In genomic region chr9:35650341-35651158, GRCh38 we compare ENCODE assay signal across 1 cellular context.
TF ChIP-seq lines count a peak whose summit lies in the region.

Gene SIT1, minus strand, starts transcription at chr9:35650931. Its CDS starts 78 bp downstream, at chr9:35650853.

TF ChIP-seq in GM12878, 131 proteins besides CTCF, POLR2A, EP300 and RAD21 (continued from another document):
- TF ChIP-seq GATAD2B (conservative IDR thresholded peaks at IDR 0.05; ENCODE audit: low read depth) (peak; percentile 50; the same call in 1 of the 2 replicates), ZBED1 (IDR thresholded peaks at IDR 0.05; ENCODE audit: borderline replicate concordance) (no peak; the same call in 1 of the 2 replicates), TCF3 (IDR thresholded peaks at IDR 0.05; ENCODE audit: borderline replicate concordance, insufficient read depth, low read depth, low read length) (0 out of 2 replicates have a peak, but pooled peaks have one; percentile 10), BCL11A (IDR thresholded peaks at IDR 0.05; ENCODE audit: low read depth, low read length) (no peak), EGR1 (IDR thresholded peaks at IDR 0.05; ENCODE audit: borderline replicate concordance in 1 of 2, low read depth in 2 of 2, low read length in 2 of 2) (0 out of 3 replicates have a peak, but pooled peaks of 1 of the 2 experiments have one; percentile 21), ZNF24 (IDR thresholded peaks at IDR 0.05) (no peak), CREM (IDR thresholded peaks at IDR 0.05; ENCODE audit: low read depth) (no peak), ZNF274 (IDR thresholded peaks at IDR 0.05; ENCODE audit: insufficient read depth, insufficient read length) (no peak), SUZ12 (IDR thresholded peaks at IDR 0.05; ENCODE audit: unreplicated experiment) (no peak), CEBPZ (IDR thresholded peaks at IDR 0.05; ENCODE audit: low read depth, low read length) (no peak), ETV6 (conservative IDR thresholded peaks at IDR 0.05 in 1 of 2, IDR thresholded peaks at IDR 0.05 in 1 of 2; ENCODE audit: borderline replicate concordance in 1 of 2, low read depth in 1 of 2) (no peak), ZNF687 (IDR thresholded peaks at IDR 0.05) (peak; percentile 76), TAF1 (IDR thresholded peaks at IDR 0.05; ENCODE audit: borderline replicate concordance, low read depth, low read length) (peak; percentile 28; the same call in 1 of the 2 replicates), BCLAF1 (IDR thresholded peaks at IDR 0.05) (no peak), CHD2 (IDR thresholded peaks at IDR 0.05; ENCODE audit: borderline replicate concordance, low read depth, low read length) (peak; percentile 84; the same call in 1 of the 2 replicates), HDGF (IDR thresholded peaks at IDR 0.05) (0 out of 2 replicates have a peak, but pooled peaks have one; percentile 53), PML (IDR thresholded peaks at IDR 0.05; ENCODE audit: low read length) (no peak), ZZZ3 (IDR thresholded peaks at IDR 0.05; ENCODE audit: control insufficient read depth, insufficient read length, low read depth) (no peak), SIX5 (IDR thresholded peaks at IDR 0.05; ENCODE audit: low read depth, low read length, severe bottlenecking) (no peak), TCF12 (IDR thresholded peaks at IDR 0.05; ENCODE audit: low read depth, low read length) (0 out of 2 replicates have a peak, but pooled peaks have one; percentile 3), HSF1 (IDR thresholded peaks at IDR 0.05; ENCODE audit: low read depth, low read length) (no peak), FOS (IDR thresholded peaks at IDR 0.05; ENCODE audit: borderline replicate concordance, extremely low read depth, insufficient read length) (no peak)
- TF ChIP-seq, protein P1, sequence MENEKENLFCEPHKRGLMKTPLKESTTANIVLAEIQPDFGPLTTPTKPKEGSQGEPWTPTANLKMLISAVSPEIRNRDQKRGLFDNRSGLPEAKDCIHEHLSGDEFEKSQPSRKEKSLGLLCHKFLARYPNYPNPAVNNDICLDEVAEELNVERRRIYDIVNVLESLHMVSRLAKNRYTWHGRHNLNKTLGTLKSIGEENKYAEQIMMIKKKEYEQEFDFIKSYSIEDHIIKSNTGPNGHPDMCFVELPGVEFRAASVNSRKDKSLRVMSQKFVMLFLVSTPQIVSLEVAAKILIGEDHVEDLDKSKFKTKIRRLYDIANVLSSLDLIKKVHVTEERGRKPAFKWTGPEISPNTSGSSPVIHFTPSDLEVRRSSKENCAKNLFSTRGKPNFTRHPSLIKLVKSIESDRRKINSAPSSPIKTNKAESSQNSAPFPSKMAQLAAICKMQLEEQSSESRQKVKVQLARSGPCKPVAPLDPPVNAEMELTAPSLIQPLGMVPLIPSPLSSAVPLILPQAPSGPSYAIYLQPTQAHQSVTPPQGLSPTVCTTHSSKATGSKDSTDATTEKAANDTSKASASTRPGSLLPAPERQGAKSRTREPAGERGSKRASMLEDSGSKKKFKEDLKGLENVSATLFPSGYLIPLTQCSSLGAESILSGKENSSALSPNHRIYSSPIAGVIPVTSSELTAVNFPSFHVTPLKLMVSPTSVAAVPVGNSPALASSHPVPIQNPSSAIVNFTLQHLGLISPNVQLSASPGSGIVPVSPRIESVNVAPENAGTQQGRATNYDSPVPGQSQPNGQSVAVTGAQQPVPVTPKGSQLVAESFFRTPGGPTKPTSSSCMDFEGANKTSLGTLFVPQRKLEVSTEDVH (IDR thresholded peaks at IDR 0.05; ENCODE audit: low read depth, partially characterized antibody): no peak
- TF ChIP-seq, protein P2, sequence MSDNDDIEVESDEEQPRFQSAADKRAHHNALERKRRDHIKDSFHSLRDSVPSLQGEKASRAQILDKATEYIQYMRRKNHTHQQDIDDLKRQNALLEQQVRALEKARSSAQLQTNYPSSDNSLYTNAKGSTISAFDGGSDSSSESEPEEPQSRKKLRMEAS (IDR thresholded peaks at IDR 0.05; ENCODE audit: low read depth, low read length): peak; percentile 45; the same call in 1 of the 2 replicates
- TF ChIP-seq, protein P3, sequence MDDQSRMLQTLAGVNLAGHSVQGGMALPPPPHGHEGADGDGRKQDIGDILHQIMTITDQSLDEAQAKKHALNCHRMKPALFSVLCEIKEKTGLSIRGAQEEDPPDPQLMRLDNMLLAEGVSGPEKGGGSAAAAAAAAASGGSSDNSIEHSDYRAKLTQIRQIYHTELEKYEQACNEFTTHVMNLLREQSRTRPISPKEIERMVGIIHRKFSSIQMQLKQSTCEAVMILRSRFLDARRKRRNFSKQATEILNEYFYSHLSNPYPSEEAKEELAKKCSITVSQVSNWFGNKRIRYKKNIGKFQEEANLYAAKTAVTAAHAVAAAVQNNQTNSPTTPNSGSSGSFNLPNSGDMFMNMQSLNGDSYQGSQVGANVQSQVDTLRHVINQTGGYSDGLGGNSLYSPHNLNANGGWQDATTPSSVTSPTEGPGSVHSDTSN (IDR thresholded peaks at IDR 0.05; ENCODE audit: insufficient replicate concordance, low read depth, low read length): no peak
